1 cellular context compared by ENCODE assay signal in the genomic region with DNA sequence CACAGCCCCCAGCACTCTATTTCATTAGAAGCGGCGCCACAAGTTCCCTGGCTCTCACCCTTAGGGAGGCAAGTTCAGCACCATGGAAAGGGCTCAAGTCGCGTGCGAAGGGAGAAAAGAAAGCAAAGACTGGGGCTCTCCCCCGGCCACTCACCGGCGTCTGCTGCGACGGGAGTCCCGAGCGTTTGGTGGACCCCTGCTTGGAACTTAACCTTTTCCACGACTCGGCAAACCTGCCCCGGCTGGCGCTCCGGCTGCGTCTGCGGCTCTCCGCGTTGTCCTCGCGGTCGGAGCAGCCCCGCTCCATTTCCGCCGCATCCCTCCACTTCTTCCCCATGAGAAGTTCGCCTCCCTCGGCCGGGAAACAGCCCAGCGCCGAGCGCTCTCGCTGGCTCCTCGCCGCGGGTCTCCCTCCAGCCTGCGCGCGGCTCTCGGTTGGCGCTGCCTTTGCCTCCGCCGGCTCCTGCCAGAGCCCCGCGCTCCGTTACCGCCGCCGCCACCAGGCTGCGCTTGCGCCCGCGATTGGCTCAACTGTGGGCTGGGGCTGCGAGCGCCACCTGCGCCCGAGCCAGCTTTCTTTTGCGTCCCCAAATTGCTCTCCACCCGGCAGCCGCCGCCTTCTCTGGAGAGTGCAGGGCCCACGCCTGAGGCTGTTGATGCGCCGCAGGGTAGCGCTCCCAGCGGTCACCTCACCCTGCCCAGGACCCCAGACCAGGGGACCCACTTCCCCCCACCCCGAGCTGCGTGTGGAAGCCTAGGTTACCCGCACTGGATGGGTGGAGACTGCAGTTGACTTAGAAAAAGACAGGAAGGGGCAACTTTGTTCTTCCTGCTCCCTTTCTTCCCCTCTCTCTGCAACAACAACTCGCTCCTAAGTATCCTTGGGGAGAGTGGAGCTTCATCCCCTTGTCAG.
TF ChIP-seq lines count a peak whose summit lies in the region.

No MANE protein-coding gene starts in this region.

TF ChIP-seq in HepG2, 621 proteins besides CTCF, POLR2A, EP300 and RAD21 (continued from another document and continues in another):
- TF ChIP-seq, protein P1, sequence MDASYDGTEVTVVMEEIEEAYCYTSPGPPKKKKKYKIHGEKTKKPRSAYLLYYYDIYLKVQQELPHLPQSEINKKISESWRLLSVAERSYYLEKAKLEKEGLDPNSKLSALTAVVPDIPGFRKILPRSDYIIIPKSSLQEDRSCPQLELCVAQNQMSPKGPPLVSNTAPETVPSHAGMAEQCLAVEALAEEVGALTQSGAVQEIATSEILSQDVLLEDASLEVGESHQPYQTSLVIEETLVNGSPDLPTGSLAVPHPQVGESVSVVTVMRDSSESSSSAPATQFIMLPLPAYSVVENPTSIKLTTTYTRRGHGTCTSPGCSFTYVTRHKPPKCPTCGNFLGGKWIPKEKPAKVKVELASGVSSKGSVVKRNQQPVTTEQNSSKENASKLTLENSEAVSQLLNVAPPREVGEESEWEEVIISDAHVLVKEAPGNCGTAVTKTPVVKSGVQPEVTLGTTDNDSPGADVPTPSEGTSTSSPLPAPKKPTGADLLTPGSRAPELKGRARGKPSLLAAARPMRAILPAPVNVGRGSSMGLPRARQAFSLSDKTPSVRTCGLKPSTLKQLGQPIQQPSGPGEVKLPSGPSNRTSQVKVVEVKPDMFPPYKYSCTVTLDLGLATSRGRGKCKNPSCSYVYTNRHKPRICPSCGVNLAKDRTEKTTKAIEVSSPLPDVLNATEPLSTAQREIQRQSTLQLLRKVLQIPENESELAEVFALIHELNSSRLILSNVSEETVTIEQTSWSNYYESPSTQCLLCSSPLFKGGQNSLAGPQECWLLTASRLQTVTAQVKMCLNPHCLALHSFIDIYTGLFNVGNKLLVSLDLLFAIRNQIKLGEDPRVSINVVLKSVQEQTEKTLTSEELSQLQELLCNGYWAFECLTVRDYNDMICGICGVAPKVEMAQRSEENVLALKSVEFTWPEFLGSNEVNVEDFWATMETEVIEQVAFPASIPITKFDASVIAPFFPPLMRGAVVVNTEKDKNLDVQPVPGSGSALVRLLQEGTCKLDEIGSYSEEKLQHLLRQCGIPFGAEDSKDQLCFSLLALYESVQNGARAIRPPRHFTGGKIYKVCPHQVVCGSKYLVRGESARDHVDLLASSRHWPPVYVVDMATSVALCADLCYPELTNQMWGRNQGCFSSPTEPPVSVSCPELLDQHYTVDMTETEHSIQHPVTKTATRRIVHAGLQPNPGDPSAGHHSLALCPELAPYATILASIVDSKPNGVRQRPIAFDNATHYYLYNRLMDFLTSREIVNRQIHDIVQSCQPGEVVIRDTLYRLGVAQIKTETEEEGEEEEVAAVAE (CRISPR knock-in tag; IDR thresholded peaks at IDR 0.05; ENCODE audit: borderline replicate concordance) = no peak
- TF ChIP-seq, protein P2, sequence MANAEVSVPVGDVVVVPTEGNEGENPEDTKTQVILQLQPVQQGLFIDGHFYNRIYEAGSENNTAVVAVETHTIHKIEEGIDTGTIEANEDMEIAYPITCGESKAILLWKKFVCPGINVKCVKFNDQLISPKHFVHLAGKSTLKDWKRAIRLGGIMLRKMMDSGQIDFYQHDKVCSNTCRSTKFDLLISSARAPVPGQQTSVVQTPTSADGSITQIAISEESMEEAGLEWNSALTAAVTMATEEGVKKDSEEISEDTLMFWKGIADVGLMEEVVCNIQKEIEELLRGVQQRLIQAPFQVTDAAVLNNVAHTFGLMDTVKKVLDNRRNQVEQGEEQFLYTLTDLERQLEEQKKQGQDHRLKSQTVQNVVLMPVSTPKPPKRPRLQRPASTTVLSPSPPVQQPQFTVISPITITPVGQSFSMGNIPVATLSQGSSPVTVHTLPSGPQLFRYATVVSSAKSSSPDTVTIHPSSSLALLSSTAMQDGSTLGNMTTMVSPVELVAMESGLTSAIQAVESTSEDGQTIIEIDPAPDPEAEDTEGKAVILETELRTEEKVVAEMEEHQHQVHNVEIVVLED (CRISPR knock-in tag; IDR thresholded peaks at IDR 0.05; ENCODE audit: borderline replicate concordance) = no peak
- TF ChIP-seq, protein P3, sequence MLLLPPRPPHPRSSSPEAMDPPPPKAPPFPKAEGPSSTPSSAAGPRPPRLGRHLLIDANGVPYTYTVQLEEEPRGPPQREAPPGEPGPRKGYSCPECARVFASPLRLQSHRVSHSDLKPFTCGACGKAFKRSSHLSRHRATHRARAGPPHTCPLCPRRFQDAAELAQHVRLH (CRISPR knock-in tag; IDR thresholded peaks at IDR 0.05; ENCODE audit: borderline replicate concordance, low read depth) = 0 out of 2 replicates have a peak, but pooled peaks have one; percentile 20
- TF ChIP-seq ZSCAN30 (CRISPR knock-in tag; IDR thresholded peaks at IDR 0.05) (0 out of 2 replicates have a peak, but pooled peaks have one; percentile 38), TARDBP (CRISPR knock-in tag; IDR thresholded peaks at IDR 0.05) (0 out of 2 replicates have a peak, but pooled peaks have one; percentile 32), POGZ (CRISPR knock-in tag; IDR thresholded peaks at IDR 0.05) (no peak), ZNF274 (CRISPR knock-in tag; IDR thresholded peaks at IDR 0.05) (no peak), ZC3H4 (CRISPR knock-in tag; IDR thresholded peaks at IDR 0.05; ENCODE audit: borderline replicate concordance) (no peak), ZNF75D (CRISPR knock-in tag; IDR thresholded peaks at IDR 0.05; ENCODE audit: borderline replicate concordance) (0 out of 2 replicates have a peak, but pooled peaks have one; percentile 5), ZNF747 (CRISPR knock-in tag; IDR thresholded peaks at IDR 0.05; ENCODE audit: borderline replicate concordance) (peak; percentile 28; the same call in 1 of the 2 replicates), ZNF761 (CRISPR knock-in tag; conservative IDR thresholded peaks at IDR 0.05) (no peak), ZNF670 (CRISPR knock-in tag; IDR thresholded peaks at IDR 0.05; ENCODE audit: borderline replicate concordance) (no peak), HOXA5 (CRISPR knock-in tag; IDR thresholded peaks at IDR 0.05) (peak; percentile 55; the same call in 1 of the 2 replicates), ZNF138 (CRISPR knock-in tag; IDR thresholded peaks at IDR 0.05; ENCODE audit: low read depth) (0 out of 2 replicates have a peak, but pooled peaks have one; percentile 37), BHLHE40 (IDR thresholded peaks at IDR 0.05; ENCODE audit: low read length) (peak; percentile 95), ZNF619 (CRISPR knock-in tag; IDR thresholded peaks at IDR 0.05) (no peak), HDAC2 (CRISPR knock-in tag; IDR thresholded peaks at IDR 0.05) (0 out of 2 replicates have a peak, but pooled peaks have one; percentile 32), ZNF34 (CRISPR knock-in tag; IDR thresholded peaks at IDR 0.05; ENCODE audit: borderline replicate concordance) (no peak), BORCS8-MEF2B (CRISPR knock-in tag; IDR thresholded peaks at IDR 0.05) (peak; percentile 30; the same call in 1 of the 2 replicates), ZBTB20 (CRISPR knock-in tag; IDR thresholded peaks at IDR 0.05; ENCODE audit: borderline replicate concordance, low read depth) (no peak), HOXA3 (CRISPR knock-in tag; IDR thresholded peaks at IDR 0.05) (0 out of 2 replicates have a peak, but pooled peaks have one; percentile 12), KDM5B (CRISPR knock-in tag; IDR thresholded peaks at IDR 0.05; ENCODE audit: borderline replicate concordance) (peak; percentile 65; the same call in 1 of the 2 replicates), ZNF772 (CRISPR knock-in tag; IDR thresholded peaks at IDR 0.05) (peak; percentile 74), NKX3-1 (CRISPR knock-in tag; IDR thresholded peaks at IDR 0.05) (peak; percentile 50; the same call in 1 of the 2 replicates), NFKB2 (CRISPR knock-in tag; IDR thresholded peaks at IDR 0.05; ENCODE audit: borderline replicate concordance) (0 out of 2 replicates have a peak, but pooled peaks have one; percentile 22), MTA3 (CRISPR knock-in tag; IDR thresholded peaks at IDR 0.05) (no peak), ZNF263 (CRISPR knock-in tag; IDR thresholded peaks at IDR 0.05) (0 out of 2 replicates have a peak, but pooled peaks have one; percentile 21), SALL1 (CRISPR knock-in tag; IDR thresholded peaks at IDR 0.05) (peak; percentile 60), ZNF232 (CRISPR knock-in tag; IDR thresholded peaks at IDR 0.05; ENCODE audit: borderline replicate concordance) (peak; percentile 22; the same call in 1 of the 2 replicates), HIVEP1 (CRISPR knock-in tag; IDR thresholded peaks at IDR 0.05) (0 out of 2 replicates have a peak, but pooled peaks have one; percentile 30), WIZ (CRISPR knock-in tag; IDR thresholded peaks at IDR 0.05) (peak; percentile 93), KLF11 (CRISPR knock-in tag; IDR thresholded peaks at IDR 0.05) (no peak), ZFY (CRISPR knock-in tag; IDR thresholded peaks at IDR 0.05) (no peak)
- TF ChIP-seq, protein P4, sequence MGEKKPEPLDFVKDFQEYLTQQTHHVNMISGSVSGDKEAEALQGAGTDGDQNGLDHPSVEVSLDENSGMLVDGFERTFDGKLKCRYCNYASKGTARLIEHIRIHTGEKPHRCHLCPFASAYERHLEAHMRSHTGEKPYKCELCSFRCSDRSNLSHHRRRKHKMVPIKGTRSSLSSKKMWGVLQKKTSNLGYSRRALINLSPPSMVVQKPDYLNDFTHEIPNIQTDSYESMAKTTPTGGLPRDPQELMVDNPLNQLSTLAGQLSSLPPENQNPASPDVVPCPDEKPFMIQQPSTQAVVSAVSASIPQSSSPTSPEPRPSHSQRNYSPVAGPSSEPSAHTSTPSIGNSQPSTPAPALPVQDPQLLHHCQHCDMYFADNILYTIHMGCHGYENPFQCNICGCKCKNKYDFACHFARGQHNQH (CRISPR knock-in tag; IDR thresholded peaks at IDR 0.05) = no peak
- TF ChIP-seq, protein P5, sequence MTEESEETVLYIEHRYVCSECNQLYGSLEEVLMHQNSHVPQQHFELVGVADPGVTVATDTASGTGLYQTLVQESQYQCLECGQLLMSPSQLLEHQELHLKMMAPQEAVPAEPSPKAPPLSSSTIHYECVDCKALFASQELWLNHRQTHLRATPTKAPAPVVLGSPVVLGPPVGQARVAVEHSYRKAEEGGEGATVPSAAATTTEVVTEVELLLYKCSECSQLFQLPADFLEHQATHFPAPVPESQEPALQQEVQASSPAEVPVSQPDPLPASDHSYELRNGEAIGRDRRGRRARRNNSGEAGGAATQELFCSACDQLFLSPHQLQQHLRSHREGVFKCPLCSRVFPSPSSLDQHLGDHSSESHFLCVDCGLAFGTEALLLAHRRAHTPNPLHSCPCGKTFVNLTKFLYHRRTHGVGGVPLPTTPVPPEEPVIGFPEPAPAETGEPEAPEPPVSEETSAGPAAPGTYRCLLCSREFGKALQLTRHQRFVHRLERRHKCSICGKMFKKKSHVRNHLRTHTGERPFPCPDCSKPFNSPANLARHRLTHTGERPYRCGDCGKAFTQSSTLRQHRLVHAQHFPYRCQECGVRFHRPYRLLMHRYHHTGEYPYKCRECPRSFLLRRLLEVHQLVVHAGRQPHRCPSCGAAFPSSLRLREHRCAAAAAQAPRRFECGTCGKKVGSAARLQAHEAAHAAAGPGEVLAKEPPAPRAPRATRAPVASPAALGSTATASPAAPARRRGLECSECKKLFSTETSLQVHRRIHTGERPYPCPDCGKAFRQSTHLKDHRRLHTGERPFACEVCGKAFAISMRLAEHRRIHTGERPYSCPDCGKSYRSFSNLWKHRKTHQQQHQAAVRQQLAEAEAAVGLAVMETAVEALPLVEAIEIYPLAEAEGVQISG (CRISPR knock-in tag; IDR thresholded peaks at IDR 0.05) = 0 out of 2 replicates have a peak, but pooled peaks have one; percentile 27
- TF ChIP-seq, protein P6, sequence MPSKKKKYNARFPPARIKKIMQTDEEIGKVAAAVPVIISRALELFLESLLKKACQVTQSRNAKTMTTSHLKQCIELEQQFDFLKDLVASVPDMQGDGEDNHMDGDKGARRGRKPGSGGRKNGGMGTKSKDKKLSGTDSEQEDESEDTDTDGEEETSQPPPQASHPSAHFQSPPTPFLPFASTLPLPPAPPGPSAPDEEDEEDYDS (CRISPR knock-in tag; IDR thresholded peaks at IDR 0.05) = no peak
- TF ChIP-seq, protein P7, sequence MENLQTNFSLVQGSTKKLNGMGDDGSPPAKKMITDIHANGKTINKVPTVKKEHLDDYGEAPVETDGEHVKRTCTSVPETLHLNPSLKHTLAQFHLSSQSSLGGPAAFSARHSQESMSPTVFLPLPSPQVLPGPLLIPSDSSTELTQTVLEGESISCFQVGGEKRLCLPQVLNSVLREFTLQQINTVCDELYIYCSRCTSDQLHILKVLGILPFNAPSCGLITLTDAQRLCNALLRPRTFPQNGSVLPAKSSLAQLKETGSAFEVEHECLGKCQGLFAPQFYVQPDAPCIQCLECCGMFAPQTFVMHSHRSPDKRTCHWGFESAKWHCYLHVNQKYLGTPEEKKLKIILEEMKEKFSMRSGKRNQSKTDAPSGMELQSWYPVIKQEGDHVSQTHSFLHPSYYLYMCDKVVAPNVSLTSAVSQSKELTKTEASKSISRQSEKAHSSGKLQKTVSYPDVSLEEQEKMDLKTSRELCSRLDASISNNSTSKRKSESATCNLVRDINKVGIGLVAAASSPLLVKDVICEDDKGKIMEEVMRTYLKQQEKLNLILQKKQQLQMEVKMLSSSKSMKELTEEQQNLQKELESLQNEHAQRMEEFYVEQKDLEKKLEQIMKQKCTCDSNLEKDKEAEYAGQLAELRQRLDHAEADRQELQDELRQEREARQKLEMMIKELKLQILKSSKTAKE (CRISPR knock-in tag; IDR thresholded peaks at IDR 0.05; ENCODE audit: borderline replicate concordance) = no peak
- TF ChIP-seq, protein P8, sequence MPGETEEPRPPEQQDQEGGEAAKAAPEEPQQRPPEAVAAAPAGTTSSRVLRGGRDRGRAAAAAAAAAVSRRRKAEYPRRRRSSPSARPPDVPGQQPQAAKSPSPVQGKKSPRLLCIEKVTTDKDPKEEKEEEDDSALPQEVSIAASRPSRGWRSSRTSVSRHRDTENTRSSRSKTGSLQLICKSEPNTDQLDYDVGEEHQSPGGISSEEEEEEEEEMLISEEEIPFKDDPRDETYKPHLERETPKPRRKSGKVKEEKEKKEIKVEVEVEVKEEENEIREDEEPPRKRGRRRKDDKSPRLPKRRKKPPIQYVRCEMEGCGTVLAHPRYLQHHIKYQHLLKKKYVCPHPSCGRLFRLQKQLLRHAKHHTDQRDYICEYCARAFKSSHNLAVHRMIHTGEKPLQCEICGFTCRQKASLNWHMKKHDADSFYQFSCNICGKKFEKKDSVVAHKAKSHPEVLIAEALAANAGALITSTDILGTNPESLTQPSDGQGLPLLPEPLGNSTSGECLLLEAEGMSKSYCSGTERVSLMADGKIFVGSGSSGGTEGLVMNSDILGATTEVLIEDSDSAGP (CRISPR knock-in tag; IDR thresholded peaks at IDR 0.05; ENCODE audit: borderline replicate concordance) = peak; percentile 56; the same call in 1 of the 2 replicates
- TF ChIP-seq, protein P9, sequence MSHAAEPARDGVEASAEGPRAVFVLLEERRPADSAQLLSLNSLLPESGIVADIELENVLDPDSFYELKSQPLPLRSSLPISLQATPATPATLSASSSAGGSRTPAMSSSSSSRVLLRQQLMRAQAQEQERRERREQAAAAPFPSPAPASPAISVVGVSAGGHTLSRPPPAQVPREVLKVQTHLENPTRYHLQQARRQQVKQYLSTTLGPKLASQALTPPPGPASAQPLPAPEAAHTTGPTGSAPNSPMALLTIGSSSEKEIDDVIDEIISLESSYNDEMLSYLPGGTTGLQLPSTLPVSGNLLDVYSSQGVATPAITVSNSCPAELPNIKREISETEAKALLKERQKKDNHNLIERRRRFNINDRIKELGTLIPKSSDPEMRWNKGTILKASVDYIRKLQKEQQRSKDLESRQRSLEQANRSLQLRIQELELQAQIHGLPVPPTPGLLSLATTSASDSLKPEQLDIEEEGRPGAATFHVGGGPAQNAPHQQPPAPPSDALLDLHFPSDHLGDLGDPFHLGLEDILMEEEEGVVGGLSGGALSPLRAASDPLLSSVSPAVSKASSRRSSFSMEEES (CRISPR knock-in tag; IDR thresholded peaks at IDR 0.05) = peak; percentile 35; the same call in 1 of the 2 replicates
